2 cellular contexts compared by ENCODE assay signal in genomic region chr9:129655142-129655541, GRCh38.
A peak's percentile ranks its signal among the peaks of the same experiment; 100 is the strongest.
TF ChIP-seq lines count a peak whose summit lies in the region.

No MANE protein-coding gene starts in this region.

TF ChIP-seq in HEK293, 187 proteins besides CTCF, POLR2A, EP300 and RAD21:
- TF ChIP-seq ZNF664 (tag by site-specific recombination; IDR thresholded peaks at IDR 0.05) = peak; percentile 96
- TF ChIP-seq ZNF140 (tag by site-specific recombination; IDR thresholded peaks at IDR 0.05) = no peak

TF ChIP-seq in K562, 482 proteins besides CTCF, POLR2A, EP300 and RAD21:
- TF ChIP-seq BCOR (IDR thresholded peaks at IDR 0.05) (0 out of 2 replicates have a peak, but pooled peaks have one; percentile 28), ZMIZ1 (IDR thresholded peaks at IDR 0.05; ENCODE audit: low read depth in 2 of 2, low read length in 2 of 2) (no peak)
